21 cellular contexts compared by ENCODE assay signal in the genomic region with DNA sequence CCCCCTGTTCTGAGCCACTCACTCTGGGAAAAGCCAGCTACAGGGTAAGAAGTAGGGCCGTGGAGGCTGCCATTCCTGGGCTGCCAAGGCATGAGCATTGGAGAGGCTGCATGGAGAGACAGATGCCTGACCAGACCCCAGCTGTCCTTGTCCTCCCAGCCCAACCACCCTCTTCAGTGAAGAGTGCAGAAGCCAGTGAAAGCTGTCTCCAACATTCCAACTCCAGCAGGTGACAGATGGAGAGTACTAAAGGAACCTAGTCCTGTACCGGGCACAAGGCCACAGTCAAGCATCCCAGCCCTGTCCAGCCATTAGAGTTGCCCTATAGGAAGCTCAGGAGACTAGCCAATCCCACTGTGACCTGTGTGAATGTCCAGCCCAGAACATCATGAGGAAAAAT.
A peak's percentile ranks its signal among the peaks of the same experiment; 100 is the strongest.
DNase-seq lines count a peak whose midpoint lies in the region; ATAC-seq and TF ChIP-seq lines count a peak whose summit lies in the region.
"Had no signal": no experiment of that assay in that cellular context is flagged by ENCODE, and none has a peak within 500 bp of the region (broad histone marks: within the 10 kb centered on the region; RNA-seq: fewer than 3 reads in every experiment).

No MANE protein-coding gene starts in this region.

- H3K4me1 ChIP-seq in endodermal cell (ENCODE audit: control insufficient read depth, insufficient read depth, low read length) (peaks cover 26% of the 10 kb centered on the region), neuronal stem cell (ENCODE audit: control insufficient read depth in 2 of 2, insufficient read depth in 1 of 2, low read depth in 1 of 2, low read length in 2 of 2) (no peaks in the 10 kb centered on the region), GM23248 (ENCODE audit: insufficient read depth) (no peaks in the 10 kb centered on the region)
- H3K4me1 ChIP-seq: A549; BLaER1 treated with 17β-estradiol and CSF1 and Interleukin-3, amounts not matched to agents 10 nM and 100 nM had no signal

- H3K27ac ChIP-seq in endodermal cell (ENCODE audit: low read depth, low read length) (no peak overlapping the region), neuronal stem cell (replicated peaks; ENCODE audit: low read length) (no peak overlapping the region), GM23248 (no peak overlapping the region)
- H3K27ac ChIP-seq: A549; BLaER1 treated with 17β-estradiol and CSF1 and Interleukin-3, amounts not matched to agents 10 nM and 100 nM had no signal

- H3K9ac ChIP-seq in endodermal cell (ENCODE audit: extremely low read depth, low read length, poor library complexity, severe bottlenecking) (no peak overlapping the region), neuronal stem cell (ENCODE audit: low read depth, low read length, poor library complexity) (no peak overlapping the region), GM23248 (no peak overlapping the region)
- H3K9ac ChIP-seq: BLaER1 treated with 17β-estradiol and CSF1 and Interleukin-3, amounts not matched to agents 10 nM and 100 nM had no signal

- H3K4ac ChIP-seq in neuronal stem cell (ENCODE audit: low read length) = no peak overlapping the region

- H3K23ac ChIP-seq in neuronal stem cell (ENCODE audit: low read depth, low read length, poor library complexity) = peak overlapping the region; percentile 71

- no peak overlapping the region for H4K8ac ChIP-seq in neuronal stem cell (ENCODE audit: low read depth, low read length)

- CTCF ChIA-PET in activated CD8-positive, alpha-beta T cell treated with anti-CD3 and anti-CD28 coated beads, Interleukin-2, amount 10 ng/mL, durations not matched to agents 7 days and 5 days (lab: Charles Lee) = no interaction called here

- H2AK5ac ChIP-seq in neuronal stem cell (ENCODE audit: low read depth, low read length) = no peak overlapping the region

- H3K27me3 Mint-ChIP-seq in endodermal cell (ENCODE audit: insufficient read depth) = no peaks in the 10 kb centered on the region
- H3K27me3 Mint-ChIP-seq in activated CD8-positive, alpha-beta T cell treated with anti-CD3 and anti-CD28 coated beads, Interleukin-2, amount 10 ng/mL, durations not matched to agents 7 days and 5 days (ENCODE audit: low read depth) = peaks cover 3% of the 10 kb centered on the region

- H2BK120ac ChIP-seq in neuronal stem cell (ENCODE audit: low read depth, low read length) = no peak overlapping the region

- H3K79me2 ChIP-seq in GM23248 (ENCODE audit: insufficient read depth) = no peaks in the 10 kb centered on the region

- H2BK12ac ChIP-seq in neuronal stem cell (ENCODE audit: low read length) = no peak overlapping the region

- no peaks in the 10 kb centered on the region for H3K36me3 Mint-ChIP-seq in endodermal cell (ENCODE audit: low read depth)
- no peaks in the 10 kb centered on the region for H3K36me3 Mint-ChIP-seq in activated CD8-positive, alpha-beta T cell treated with anti-CD3 and anti-CD28 coated beads, Interleukin-2, amount 10 ng/mL, durations not matched to agents 7 days and 5 days (ENCODE audit: low read depth)
- H3K36me3 Mint-ChIP-seq: CD14-positive monocyte; CD8-positive, alpha-beta memory T cell had no signal

- H3K27me3 ChIP-seq in endodermal cell (ENCODE audit: control insufficient read depth, insufficient read depth, low read length, poor library complexity, severe bottlenecking) (no peaks in the 10 kb centered on the region), neuronal stem cell (ENCODE audit: control insufficient read depth in 3 of 3, insufficient read depth in 3 of 3, low read depth in 1 of 3, low read length in 3 of 3) (no peaks in the 10 kb centered on the region), GM23248 (replicated peaks; ENCODE audit: insufficient read depth) (no peaks in the 10 kb centered on the region)
- H3K27me3 ChIP-seq: BE2C; BLaER1 treated with 17β-estradiol and CSF1 and Interleukin-3, amounts not matched to agents 10 nM and 100 nM had no signal

- 80 to 100% methylated on average over 2 of the region's 2 CpGs for WGBS in endodermal cell (ENCODE audit: insufficient coverage in 1 of 2, insufficient read length in 1 of 2), 2 experiments
- WGBS in neuronal stem cell (ENCODE audit: extremely low coverage in 2 of 2, insufficient read length in 2 of 2, insufficient replicate concordance in 1 of 2), 2 donors = no CpG with 5 or more reads among the region's 2 CpGs
- 3 to 8% methylated on average over 2 of the region's 2 CpGs for WGBS in GM23248 (ENCODE audit: low coverage in 1 of 2, low lambda C conversion rate in 2 of 2, missing lambda C conversion rate in 2 of 2), 2 experiments

- DNase-seq in DMS53 (lab: John Stamatoyannopoulos, UW) (peak; percentile 13), DMS53 treated with DMSO at 0.1 percent for 48 hours (lab: John Stamatoyannopoulos, UW; ENCODE audit: unreplicated experiment) (no peak), endodermal cell (no peak), neuronal stem cell (ENCODE audit: low spot score) (no peak), GM23248 (no peak), NCI-H2171 (lab: John Stamatoyannopoulos, UW) (no peak)
- DNase-seq in activated CD8-positive, alpha-beta T cell treated with anti-CD3 and anti-CD28 coated beads, Interleukin-2, amount 10 ng/mL, durations not matched to agents 7 days and 5 days = no peak
- DNase-seq: 8988T; ACHN; AML-193; BE2C; CD4-positive, alpha-beta T cell; CD8-positive, alpha-beta memory T cell; DMS153; DMS79 treated with DMSO at 0.1 percent for 48 hours; H9 had no signal

- H3K4me1 Mint-ChIP-seq in endodermal cell = peaks cover 53% of the 10 kb centered on the region
- H3K4me1 Mint-ChIP-seq in activated CD8-positive, alpha-beta T cell treated with anti-CD3 and anti-CD28 coated beads, Interleukin-2, amount 10 ng/mL, durations not matched to agents 7 days and 5 days (ENCODE audit: low read depth) = no peaks in the 10 kb centered on the region
- H3K4me1 Mint-ChIP-seq: CD14-positive monocyte; CD8-positive, alpha-beta memory T cell had no signal

- no peak for TF ChIP-seq CTCF in endodermal cell (conservative IDR thresholded peaks at IDR 0.05)

- no peak overlapping the region for H3K4me3 Mint-ChIP-seq in endodermal cell
- H3K4me3 Mint-ChIP-seq in activated CD8-positive, alpha-beta T cell treated with anti-CD3 and anti-CD28 coated beads, Interleukin-2, amount 10 ng/mL, durations not matched to agents 7 days and 5 days = no peak overlapping the region
- H3K4me3 Mint-ChIP-seq: CD14-positive monocyte; CD4-positive, alpha-beta T cell; CD8-positive, alpha-beta memory T cell; GM23338; H9 had no signal

- H3F3A ChIP-seq in GM23248 (ENCODE audit: insufficient read depth) = no peaks in the 10 kb centered on the region

- in situ Hi-C loops in GM23248 (cut with MboI) = no loop called here

- no peaks in the 10 kb centered on the region for H3K79me1 ChIP-seq in neuronal stem cell (ENCODE audit: low read depth, low read length)

- POLR2A ChIA-PET in activated CD8-positive, alpha-beta T cell treated with anti-CD3 and anti-CD28 coated beads, Interleukin-2, amount 10 ng/mL, durations not matched to agents 7 days and 5 days (lab: Charles Lee) = no interaction called here

- peak overlapping the region; percentile 97 for H3K27ac Mint-ChIP-seq in endodermal cell
- no peak overlapping the region for H3K27ac Mint-ChIP-seq in activated CD8-positive, alpha-beta T cell treated with anti-CD3 and anti-CD28 coated beads, Interleukin-2, amount 10 ng/mL, durations not matched to agents 7 days and 5 days
- H3K27ac Mint-ChIP-seq: CD14-positive monocyte; CD4-positive, alpha-beta T cell; GM23338; H9 had no signal

- H3K9me3 Mint-ChIP-seq in endodermal cell = no peaks in the 10 kb centered on the region
- no peaks in the 10 kb centered on the region for H3K9me3 Mint-ChIP-seq in activated CD8-positive, alpha-beta T cell treated with anti-CD3 and anti-CD28 coated beads, Interleukin-2, amount 10 ng/mL, durations not matched to agents 7 days and 5 days (ENCODE audit: insufficient read depth)
- H3K9me3 Mint-ChIP-seq: CD14-positive monocyte; CD4-positive, alpha-beta T cell; GM23338; H9 had no signal

- H3K14ac ChIP-seq in neuronal stem cell (ENCODE audit: low read length) = no peak overlapping the region

- no peak overlapping the region for H2BK5ac ChIP-seq in neuronal stem cell (ENCODE audit: low read length)

- H3K18ac ChIP-seq in neuronal stem cell (ENCODE audit: low read length) = peak overlapping the region; percentile 35

- ATAC-seq in activated CD8-positive, alpha-beta T cell treated with anti-CD3 and anti-CD28 coated beads, Interleukin-2, amount 10 ng/mL, durations not matched to agents 7 days and 5 days = no peak
- ATAC-seq: A549, GM23338, HCT116 had no signal

- no peak overlapping the region for H3K4me3 ChIP-seq in endodermal cell (ENCODE audit: low read length)
- no peak overlapping the region for H3K4me3 ChIP-seq in neuronal stem cell (ENCODE audit: low read length in 2 of 2)
- no peak overlapping the region for H3K4me3 ChIP-seq in GM23248
- H3K4me3 ChIP-seq: A549; BLaER1 treated with 17β-estradiol and CSF1 and Interleukin-3, amounts not matched to agents 10 nM and 100 nM; GM23338 had no signal

- H4K91ac ChIP-seq in neuronal stem cell (ENCODE audit: low read depth, low read length, poor library complexity) = no peak overlapping the region

- H2AFZ ChIP-seq in neuronal stem cell (ENCODE audit: low read length) = no peak overlapping the region
- H2AFZ ChIP-seq in GM23248 = no peak overlapping the region

- H3K9me3 ChIP-seq in endodermal cell (ENCODE audit: control insufficient read depth, low read length) (no peaks in the 10 kb centered on the region), neuronal stem cell (replicated peaks in 1 of 2; ENCODE audit: control insufficient read depth in 2 of 2, insufficient read depth in 1 of 2, low read depth in 1 of 2, low read length in 2 of 2) (no peaks in the 10 kb centered on the region), GM23248 (ENCODE audit: low read depth) (no peaks in the 10 kb centered on the region)
- H3K9me3 ChIP-seq: A549; BE2C; BLaER1 treated with 17β-estradiol and CSF1 and Interleukin-3, amounts not matched to agents 10 nM and 100 nM had no signal

- no peaks in the 10 kb centered on the region for H4K20me1 ChIP-seq in GM23248 (ENCODE audit: insufficient read depth)
- H4K20me1 ChIP-seq: BLaER1 treated with 17β-estradiol and CSF1 and Interleukin-3, amounts not matched to agents 10 nM and 100 nM had no signal

- peak overlapping the region; percentile 86 for H2BK15ac ChIP-seq in neuronal stem cell (ENCODE audit: low read length)

- H3K4me2 ChIP-seq in neuronal stem cell (ENCODE audit: insufficient read depth, low read length, poor library complexity, severe bottlenecking) (no peak overlapping the region), GM23248 (ENCODE audit: unreplicated experiment) (no peak overlapping the region)
- H3K4me2 ChIP-seq: A549; BLaER1 treated with 17β-estradiol and CSF1 and Interleukin-3, amounts not matched to agents 10 nM and 100 nM; GM23338 had no signal

- H3K36me3 ChIP-seq in endodermal cell (ENCODE audit: control insufficient read depth, insufficient read depth, low read length) (no peaks in the 10 kb centered on the region), neuronal stem cell (replicated peaks in 1 of 2; ENCODE audit: control insufficient read depth in 2 of 2, insufficient read depth in 2 of 2, low read length in 2 of 2) (no peaks in the 10 kb centered on the region), GM23248 (ENCODE audit: low read depth) (no peaks in the 10 kb centered on the region)
- H3K36me3 ChIP-seq: BE2C; BLaER1 treated with 17β-estradiol and CSF1 and Interleukin-3, amounts not matched to agents 10 nM and 100 nM had no signal

- no peaks in the 10 kb centered on the region for H3K9me2 ChIP-seq in GM23248 (ENCODE audit: insufficient read depth)
